In the genomic region with DNA sequence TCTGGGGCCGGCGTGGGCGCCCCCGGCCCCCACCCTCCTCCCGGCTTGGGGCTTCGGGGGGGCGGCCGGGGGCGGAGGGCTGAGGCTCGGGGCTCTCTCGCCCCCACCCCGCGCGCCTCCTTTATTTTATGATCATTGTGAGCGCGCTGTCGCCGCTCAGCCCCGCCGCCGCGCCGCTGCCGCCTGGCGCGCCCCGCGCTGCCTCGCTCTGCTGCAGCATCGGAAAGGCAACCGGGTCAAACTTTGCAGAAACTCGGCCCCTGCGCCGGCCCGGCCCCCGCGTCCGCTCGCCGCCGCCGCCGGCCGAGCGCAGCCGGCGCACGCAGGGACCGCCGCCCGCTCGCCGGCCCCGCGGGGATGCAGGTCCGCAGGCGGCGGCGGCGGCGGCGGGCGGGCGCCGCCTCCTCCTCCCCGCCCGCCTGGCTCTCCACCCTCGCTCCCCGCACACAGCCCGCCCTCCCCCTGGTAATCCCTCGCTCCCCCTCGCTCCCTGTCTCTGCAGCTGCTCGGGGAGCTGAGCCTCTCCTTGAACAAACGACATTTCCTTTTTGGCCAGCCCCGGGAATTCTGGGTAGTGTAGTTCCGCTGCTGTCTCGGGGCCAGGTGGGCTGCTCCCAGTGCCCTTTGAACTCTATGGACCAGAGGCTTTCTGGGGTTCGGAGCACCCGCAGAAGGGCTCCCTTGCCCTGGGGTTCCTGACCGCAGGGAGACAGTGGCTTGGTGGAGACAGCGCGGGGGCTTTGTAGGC, we compare ENCODE assay signal across 8 cellular contexts. TPM values are rescaled to one million over a fixed set of nuclear protein-coding genes. Genes with fewer than 3 reads are reported as not detected.
A peak's percentile ranks its signal among the peaks of the same experiment; 100 is the strongest.
DNase-seq lines count a peak whose midpoint lies in the region; ATAC-seq and TF ChIP-seq lines count a peak whose summit lies in the region.

No MANE protein-coding gene starts in this region.

- DNase-seq in AML-193 (lab: John Stamatoyannopoulos, UW) (peak; percentile 61 to 71), NCI-H2107 treated with DMSO at 0.1 percent for 48 hours (lab: John Stamatoyannopoulos, UW; ENCODE audit: unreplicated experiment) (peak; percentile 57), UCSD-AML1 (lab: John Stamatoyannopoulos, UW; ENCODE audit: unreplicated experiment) (peak; percentile 78), iPS DF 19.7 (ENCODE audit: low read depth, low spot score) (peak; percentile 63), retinal pigment epithelial cell (ENCODE audit: low read depth) (peak; percentile 43)

- H3K27ac Mint-ChIP-seq in brain: peak overlapping the region in 3 of 5 experiments; percentile 61 to 91 (median 86)

- H3K27me3 Mint-ChIP-seq in brain: peaks cover 66% of the 10 kb centered on the region

- TF ChIP-seq CTCF in brain (conservative IDR thresholded peaks at IDR 0.05) (no peak), retinal pigment epithelial cell (conservative IDR thresholded peaks at IDR 0.05; ENCODE audit: low read depth, low read length) (no peak)

- peak overlapping the region; percentile 24 for H3K4me3 ChIP-seq in retinal pigment epithelial cell (ENCODE audit: low read length)

- ATAC-seq in GM21529 (IDR thresholded peaks at IDR 0.05; ENCODE audit: unreplicated experiment) (peak; percentile 33), GM18517 (IDR thresholded peaks at IDR 0.05; ENCODE audit: unreplicated experiment) (no peak)

- H3K4me3 Mint-ChIP-seq in brain: peak overlapping the region; percentile 80 to 86 (median 81)

- no peaks in the 10 kb centered on the region for H3K9me3 Mint-ChIP-seq in brain

- H3K36me3 Mint-ChIP-seq in brain: no peaks in the 10 kb centered on the region

- peaks cover 44% of the 10 kb centered on the region for H3K4me1 Mint-ChIP-seq in brain

RNA-seq across cellular contexts. Expression of a gene that starts 1.5 kb away (rescaled TPM):
- polyA plus RNA-seq in brain (ENCODE audit: insufficient read depth, low read depth, low replicate concordance): 3.5 TPM

RNA-seq across cellular contexts. Expression of a gene that starts 11.7 kb away (rescaled TPM):
- polyA plus RNA-seq in brain (ENCODE audit: insufficient read depth, low read depth, low replicate concordance): 8.3 TPM
